ENCODE assay signal across 21 cellular contexts in the genomic region with DNA sequence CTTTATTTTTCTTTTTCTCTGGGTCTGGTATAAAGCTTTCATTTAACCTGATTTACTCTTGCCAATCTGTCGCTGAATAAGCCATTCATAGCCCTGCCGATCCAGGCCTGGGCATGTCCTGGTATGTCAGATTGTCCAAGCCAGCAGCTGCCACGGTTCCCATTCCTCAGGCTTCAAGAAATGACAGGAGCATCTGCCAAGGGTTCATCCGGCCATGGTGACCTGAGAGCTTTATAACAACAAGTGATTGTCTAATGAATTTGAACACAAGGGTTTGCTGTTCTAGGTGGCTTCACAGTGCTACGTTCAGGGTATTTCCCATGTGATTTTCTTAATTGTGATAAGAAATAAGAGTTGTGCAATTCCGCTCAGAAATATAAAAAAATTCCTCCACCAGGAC. TPM values are rescaled to one million over a fixed set of nuclear protein-coding genes. Genes with fewer than 3 reads are reported as not detected.
DNase-seq lines count a peak whose midpoint lies in the region; ATAC-seq and TF ChIP-seq lines count a peak whose summit lies in the region.
"Had no signal": no experiment of that assay in that cellular context is flagged by ENCODE, and none has a peak within 500 bp of the region (broad histone marks: within the 10 kb centered on the region; RNA-seq: fewer than 3 reads in every experiment).

No MANE protein-coding gene starts in this region.

- no peaks in the 10 kb centered on the region for H3K36me3 ChIP-seq in esophagus squamous epithelium
- H3K36me3 ChIP-seq: gastrocnemius medialis, lower lobe of right lung, sigmoid colon had no signal

- ATAC-seq in HG03135 (IDR thresholded peaks at IDR 0.05; ENCODE audit: unreplicated experiment): no peak
- no peak for ATAC-seq in activated naive CD4-positive, alpha-beta T cell treated with anti-CD3 and anti-CD28 coated beads, Interleukin-2, amount 50 U/mL, for 72 hours
- ATAC-seq: activated T-cell treated with anti-CD3 and anti-CD28 coated beads, Interleukin-2, amount 50 U/mL, for 4 hours; lower lobe of right lung; T-cell had no signal

- no peaks in the 10 kb centered on the region for H3K9me3 ChIP-seq in esophagus squamous epithelium
- H3K9me3 ChIP-seq: gastrocnemius medialis, lower lobe of right lung, sigmoid colon had no signal

- 39 to 52% methylated on average over 6 of the region's 6 CpGs for WGBS in lower leg skin, 2 donors
- WGBS in esophagus squamous epithelium, 2 donors: 27 to 36% methylated on average over 6 of the region's 6 CpGs

- H3K36me3 Mint-ChIP-seq in activated naive CD4-positive, alpha-beta T cell treated with anti-CD3 and anti-CD28 coated beads, Interleukin-2, amount 50 U/mL, for 72 hours: peaks cover 9% of the 10 kb centered on the region in 2 donors

- H3K27ac ChIP-seq in cingulate gyrus (ENCODE audit: low read depth, low read length) (peak overlapping the region; percentile 14), esophagus squamous epithelium (no peak overlapping the region)
- H3K27ac ChIP-seq: lower lobe of right lung, PC-9, sigmoid colon had no signal

- peak; percentile 80 for DNase-seq in NCI-H82 (lab: John Stamatoyannopoulos, UW)
- peak; percentile 15 for DNase-seq in midbrain (lab: John Stamatoyannopoulos, UW)
- no peak for DNase-seq in lower leg skin (ENCODE audit: low spot score in 2 of 2)
- no peak for DNase-seq in activated naive CD4-positive, alpha-beta T cell treated with anti-CD3 and anti-CD28 coated beads, Interleukin-2, amount 50 U/mL, for 72 hours (ENCODE audit: low spot score in 2 of 2)
- no peak for DNase-seq in esophagus squamous epithelium (lab: John Stamatoyannopoulos, UW)
- DNase-seq: activated CD4-positive, alpha-beta memory T cell treated with anti-CD3 and anti-CD28 coated beads for 36 hours; activated T-cell treated with anti-CD3 and anti-CD28 coated beads, Interleukin-2, amount 50 U/mL, for 4 hours; endodermal cell; lower lobe of right lung; NCI-H187 treated with DMSO at 0.1 percent for 48 hours; NCI-H69; nephron progenitor cell; PC-9; sigmoid colon; stimulated activated CD4-positive, alpha-beta T cell treated with anti-CD3 and anti-CD28 coated beads, Interleukin-4, amount 100 ng/mL, for 24 hours; stimulated activated CD8-positive, alpha-beta memory T cell treated with anti-CD3 and anti-CD28 coated beads, Interleukin-4, amount 100 ng/mL, for 48 hours; T-cell had no signal

- peaks cover 0 to 40% (median 3%) of the 10 kb centered on the region in 3 donors for H3K4me1 ChIP-seq in esophagus squamous epithelium
- H3K4me1 ChIP-seq: lower lobe of right lung, sigmoid colon had no signal

- TF ChIP-seq POLR2A in lower leg skin (IDR thresholded peaks at IDR 0.05) (no peak), esophagus squamous epithelium (IDR thresholded peaks at IDR 0.05) (no peak)

- no peak overlapping the region for H3K27ac Mint-ChIP-seq in activated naive CD4-positive, alpha-beta T cell treated with anti-CD3 and anti-CD28 coated beads, Interleukin-2, amount 50 U/mL, for 72 hours
- H3K27ac Mint-ChIP-seq: activated CD4-positive, alpha-beta memory T cell treated with anti-CD3 and anti-CD28 coated beads for 36 hours; endodermal cell; nephron progenitor cell; T-cell had no signal

- no peak for TF ChIP-seq CTCF in lower leg skin (IDR thresholded peaks at IDR 0.05)
- no peak for TF ChIP-seq CTCF in esophagus squamous epithelium (IDR thresholded peaks at IDR 0.05)

- intact Hi-C loops in lower leg skin (cut with DNase I; ENCODE audit: low total_unique reads): no loop called here
- intact Hi-C loops in esophagus squamous epithelium (cut with DNase I): no loop called here

- H3K27me3 ChIP-seq in esophagus squamous epithelium: peaks cover 0 to 52% (median 0%) of the 10 kb centered on the region in 4 donors
- H3K27me3 ChIP-seq: gastrocnemius medialis, sigmoid colon had no signal

- H3K4me3 ChIP-seq in lower leg skin (ENCODE audit: low read depth, poor library complexity, severe bottlenecking) (no peak overlapping the region), esophagus squamous epithelium (no peak overlapping the region)
- H3K4me3 ChIP-seq: gastrocnemius medialis, lower lobe of right lung, PC-9, sigmoid colon had no signal

- peaks cover 7% of the 10 kb centered on the region in 2 donors for H3K9me3 Mint-ChIP-seq in activated naive CD4-positive, alpha-beta T cell treated with anti-CD3 and anti-CD28 coated beads, Interleukin-2, amount 50 U/mL, for 72 hours

RNA-seq across cellular contexts. Expression of a gene that starts 20.0 kb away (rescaled TPM):
- total RNA-seq in lower leg skin (1 to 10 TPM in 3 of 4 donors, under 1 TPM in 1; 0.30 to 4.0 (median 2.7) TPM), esophagus squamous epithelium (under 1 TPM in 1 of 4 donors, not detected in 3; 0.38 TPM)
- total RNA-seq in activated naive CD4-positive, alpha-beta T cell treated with anti-CD3 and anti-CD28 coated beads, Interleukin-2, amount 50 U/mL, for 72 hours: not detected
- total RNA-seq: HT1080, PC-9 had no signal

RNA-seq across cellular contexts. Expression of a gene that starts 22.6 kb away (rescaled TPM):
- total RNA-seq in lower leg skin (not detected), esophagus squamous epithelium (not detected)
- total RNA-seq in activated naive CD4-positive, alpha-beta T cell treated with anti-CD3 and anti-CD28 coated beads, Interleukin-2, amount 50 U/mL, for 72 hours: not detected
- total RNA-seq: activated CD4-positive, alpha-beta memory T cell treated with anti-CD3 and anti-CD28 coated beads for 36 hours; activated T-cell treated with anti-CD3 and anti-CD28 coated beads, Interleukin-2, amount 50 U/mL, for 4 hours; gastrocnemius medialis; HT1080; PC-9; T-cell had no signal

RNA-seq across cellular contexts. Expression of a gene that starts 38.0 kb away (rescaled TPM):
- 10 to 100 TPM in 1 of 4 donors, 1 to 10 TPM in 3; 1.1 to 11.5 (median 4.2) TPM for total RNA-seq in lower leg skin
- total RNA-seq in activated naive CD4-positive, alpha-beta T cell treated with anti-CD3 and anti-CD28 coated beads, Interleukin-2, amount 50 U/mL, for 72 hours: not detected
- total RNA-seq in esophagus squamous epithelium: 1 to 10 TPM in 1 of 4 donors, under 1 TPM in 3; 0.53 to 1.7 (median 0.62) TPM
- total RNA-seq: activated CD4-positive, alpha-beta memory T cell treated with anti-CD3 and anti-CD28 coated beads for 36 hours; HT1080 had no signal

RNA-seq across cellular contexts. Expression of a gene that starts 44.3 kb away (rescaled TPM):
- total RNA-seq in lower leg skin (1 to 10 TPM; 2.0 to 5.8 (median 2.8) TPM), esophagus squamous epithelium (1 to 10 TPM in 1 of 4 donors, under 1 TPM in 3; 0.13 to 1.1 (median 0.79) TPM)
- total RNA-seq in activated naive CD4-positive, alpha-beta T cell treated with anti-CD3 and anti-CD28 coated beads, Interleukin-2, amount 50 U/mL, for 72 hours: under 1 TPM; 0.06 to 0.43 TPM
- total RNA-seq: HT1080, PC-9 had no signal

Comparison
In these comparisons a context has a peak if more than half of its experiments do, and no peak if none do; other contexts are left out.
1. DNase-seq: peak in NCI-H82 (single experiment) and midbrain (single experiment); none in lower leg skin (0 of 2), activated naive CD4-positive, alpha-beta T cell treated with anti-CD3 and anti-CD28 coated beads, Interleukin-2, amount 50 U/mL, for 72 hours (0 of 2) and esophagus squamous epithelium (single experiment).